ENCODE assay signal across 14 cellular contexts in genomic region chrY:7326296-7327246, GRCh38.
DNase-seq lines count a peak whose midpoint lies in the region; ATAC-seq and TF ChIP-seq lines count a peak whose summit lies in the region.
"Had no signal": no experiment of that assay in that cellular context is flagged by ENCODE, and none has a peak within 500 bp of the region (broad histone marks: within the 10 kb centered on the region; RNA-seq: fewer than 3 reads in every experiment).

No MANE protein-coding gene starts in this region.

- no peaks in the 10 kb centered on the region for H3K9me3 ChIP-seq in CD4-positive, alpha-beta T cell (ENCODE audit: control insufficient read depth, low read length)

- peaks cover 58% of the 10 kb centered on the region for H3K4me1 Mint-ChIP-seq in CD4-positive, alpha-beta T cell (ENCODE audit: low read depth)
- H3K4me1 Mint-ChIP-seq in T-helper 1 cell treated with Interleukin-12 subunit alpha and Interleukin-12 subunit beta and Interleukin-4 antibody, amounts not matched to agents 30 μg/mL and 1 μg/mL, for 36 hours (ENCODE audit: low read depth), result peaks cover 43% of the 10 kb centered on the region
- peaks cover 74% of the 10 kb centered on the region for H3K4me1 Mint-ChIP-seq in activated naive CD4-positive, alpha-beta T cell treated with anti-CD3 and anti-CD28 coated beads for 36 hours (ENCODE audit: low read depth)
- peaks cover 0 to 39% of the 10 kb centered on the region in 2 donors for H3K4me1 Mint-ChIP-seq in natural killer cell treated with Interleukin-12 subunit alpha and Interleukin-12 subunit beta and Interleukin-15 and Interleukin-18, amount 100 ng/mL, for 72 hours (ENCODE audit: low read depth in 2 of 2)

- intact Hi-C loops in CD4-positive, alpha-beta T cell (cut with DNase I, micrococcal nuclease), result loop anchor here in 1 of 2 experiments (2.0 to 10.0 kb wide), 2 partner anchors 16 to 52 kb away; no protein-coding TSS in a partner anchor
- intact Hi-C loops in activated naive CD4-positive, alpha-beta T cell treated with anti-CD3 and anti-CD28 coated beads for 36 hours (cut with micrococcal nuclease), result loop anchor here (1.0 to 10.0 kb wide), 8 partner anchors 10 to 1011 kb away; no protein-coding TSS in a partner anchor
- intact Hi-C loops in left colon (cut with DNase I, micrococcal nuclease), result no loop called here

- H3K27ac Mint-ChIP-seq in CD4-positive, alpha-beta T cell, result peak overlapping the region; percentile 100
- H3K27ac Mint-ChIP-seq in T-helper 1 cell treated with Interleukin-12 subunit alpha and Interleukin-12 subunit beta and Interleukin-4 antibody, amounts not matched to agents 30 μg/mL and 1 μg/mL, for 36 hours, result peak overlapping the region; percentile 86
- H3K27ac Mint-ChIP-seq in activated naive CD4-positive, alpha-beta T cell treated with anti-CD3 and anti-CD28 coated beads for 36 hours, result peak overlapping the region; percentile 100
- H3K27ac Mint-ChIP-seq in natural killer cell treated with Interleukin-12 subunit alpha and Interleukin-12 subunit beta and Interleukin-15 and Interleukin-18, amount 100 ng/mL, for 72 hours, result peak overlapping the region; percentile 75 to 91

- peak; percentile 93 for ATAC-seq in CD4-positive, alpha-beta T cell (ENCODE audit: poor library complexity)
- ATAC-seq in natural killer cell treated with Interleukin-12 subunit alpha and Interleukin-12 subunit beta and Interleukin-15 and Interleukin-18, amount 100 ng/mL, for 72 hours, result peak in 1 of 2 donors; percentile 82
- ATAC-seq in left colon (no peak), GM21825 (IDR thresholded peaks at IDR 0.05; ENCODE audit: unreplicated experiment) (no peak)

- peak overlapping the region; percentile 63 for H3K4me3 Mint-ChIP-seq in CD4-positive, alpha-beta T cell
- peak overlapping the region; percentile 67 for H3K4me3 Mint-ChIP-seq in T-helper 1 cell treated with Interleukin-12 subunit alpha and Interleukin-12 subunit beta and Interleukin-4 antibody, amounts not matched to agents 30 μg/mL and 1 μg/mL, for 36 hours
- peak overlapping the region; percentile 70 for H3K4me3 Mint-ChIP-seq in activated naive CD4-positive, alpha-beta T cell treated with anti-CD3 and anti-CD28 coated beads for 36 hours
- peak overlapping the region; percentile 73 for H3K4me3 Mint-ChIP-seq in natural killer cell treated with Interleukin-12 subunit alpha and Interleukin-12 subunit beta and Interleukin-15 and Interleukin-18, amount 100 ng/mL, for 72 hours

- CTCF ChIA-PET in CD4-positive, alpha-beta T cell (lab: Charles Lee), result no interaction called here
- CTCF ChIA-PET in activated naive CD4-positive, alpha-beta T cell treated with anti-CD3 and anti-CD28 coated beads for 36 hours (lab: Charles Lee), result interaction anchor here (1.1 to 1.4 kb wide), 3 partner anchors 9 to 17 kb away, joined by 3 to 4 read pairs (median 4); no protein-coding TSS in a partner anchor

- DNase-seq in CD4-positive, alpha-beta T cell, result peak in 5 of 10 experiments; percentile 21 to 71 (median 40)
- peak; percentile 78 for DNase-seq in activated naive CD4-positive, alpha-beta T cell treated with anti-CD3 and anti-CD28 coated beads for 36 hours
- no peak for DNase-seq in natural killer cell treated with Interleukin-12 subunit alpha and Interleukin-12 subunit beta and Interleukin-15 and Interleukin-18, amount 100 ng/mL, for 72 hours (ENCODE audit: low spot score)
- DNase-seq in left colon (no peak), NAMALWA (ENCODE audit: low spot score) (no peak), MV-4-11 (lab: John Stamatoyannopoulos, UW) (no peak)
- DNase-seq: effector CD4-positive, alpha-beta T cell; NCI-H1105; NK-92 treated with Interleukin-12 subunit alpha and Interleukin-12 subunit beta, amount 100 ng/mL, for 24 hours; SW 1271 had no signal

- H3K36me3 Mint-ChIP-seq in CD4-positive, alpha-beta T cell (ENCODE audit: low read depth), result peaks cover 77% of the 10 kb centered on the region
- H3K36me3 Mint-ChIP-seq in T-helper 1 cell treated with Interleukin-12 subunit alpha and Interleukin-12 subunit beta and Interleukin-4 antibody, amounts not matched to agents 30 μg/mL and 1 μg/mL, for 36 hours (ENCODE audit: low read depth), result peaks cover 42% of the 10 kb centered on the region
- H3K36me3 Mint-ChIP-seq in activated naive CD4-positive, alpha-beta T cell treated with anti-CD3 and anti-CD28 coated beads for 36 hours (ENCODE audit: low read depth), result peaks cover 59% of the 10 kb centered on the region
- H3K36me3 Mint-ChIP-seq in natural killer cell treated with Interleukin-12 subunit alpha and Interleukin-12 subunit beta and Interleukin-15 and Interleukin-18, amount 100 ng/mL, for 72 hours, result peaks cover 11% of the 10 kb centered on the region

- no peaks in the 10 kb centered on the region for H3K27me3 Mint-ChIP-seq in CD4-positive, alpha-beta T cell
- no peaks in the 10 kb centered on the region for H3K27me3 Mint-ChIP-seq in T-helper 1 cell treated with Interleukin-12 subunit alpha and Interleukin-12 subunit beta and Interleukin-4 antibody, amounts not matched to agents 30 μg/mL and 1 μg/mL, for 36 hours (ENCODE audit: low read depth)
- no peaks in the 10 kb centered on the region for H3K27me3 Mint-ChIP-seq in activated naive CD4-positive, alpha-beta T cell treated with anti-CD3 and anti-CD28 coated beads for 36 hours (ENCODE audit: low read depth)
- no peaks in the 10 kb centered on the region for H3K27me3 Mint-ChIP-seq in natural killer cell treated with Interleukin-12 subunit alpha and Interleukin-12 subunit beta and Interleukin-15 and Interleukin-18, amount 100 ng/mL, for 72 hours

- peak overlapping the region; percentile 59 for H3K27ac ChIP-seq in CD4-positive, alpha-beta T cell (ENCODE audit: low read depth, low read length)
- H3K27ac ChIP-seq: cardiac muscle cell, RWPE1 had no signal

- H3K9me3 Mint-ChIP-seq in CD4-positive, alpha-beta T cell, result no peaks in the 10 kb centered on the region
- H3K9me3 Mint-ChIP-seq in T-helper 1 cell treated with Interleukin-12 subunit alpha and Interleukin-12 subunit beta and Interleukin-4 antibody, amounts not matched to agents 30 μg/mL and 1 μg/mL, for 36 hours, result no peaks in the 10 kb centered on the region
- H3K9me3 Mint-ChIP-seq in activated naive CD4-positive, alpha-beta T cell treated with anti-CD3 and anti-CD28 coated beads for 36 hours, result no peaks in the 10 kb centered on the region
- H3K9me3 Mint-ChIP-seq in natural killer cell treated with Interleukin-12 subunit alpha and Interleukin-12 subunit beta and Interleukin-15 and Interleukin-18, amount 100 ng/mL, for 72 hours, result no peaks in the 10 kb centered on the region

- POLR2A ChIA-PET in CD4-positive, alpha-beta T cell (lab: Charles Lee), result interaction anchor here (1.3 to 2.8 kb wide), 2 partner anchors 14 to 53 kb away, joined by 7 to 11 read pairs; no protein-coding TSS in a partner anchor

- TF ChIP-seq CTCF in CD4-positive, alpha-beta T cell (IDR thresholded peaks at IDR 0.05), result no peak

- no peaks in the 10 kb centered on the region for H3K27me3 ChIP-seq in CD4-positive, alpha-beta T cell (ENCODE audit: control insufficient read depth, insufficient read depth, low read length)
- H3K27me3 ChIP-seq: cardiac muscle cell had no signal
